Comparison of ENCODE assay signal across 1 cellular context in genomic region chr17:8922451-8922850, GRCh38.
TF ChIP-seq lines count a peak whose summit lies in the region.

No MANE protein-coding gene starts in this region.

TF ChIP-seq in WTC11, 78 proteins besides CTCF, POLR2A, EP300 and RAD21 (continued from another document):
- no peak for TF ChIP-seq ZNF423 (CRISPR knock-in tag; IDR thresholded peaks at IDR 0.05)
